ENCODE assay signal across 1 cellular context in genomic region chr18:48815581-48816324, GRCh38.
TF ChIP-seq lines count a peak whose summit lies in the region.

No MANE protein-coding gene starts in this region.

TF ChIP-seq in SK-N-SH, 30 proteins besides CTCF, POLR2A, EP300 and RAD21 (continued from another document):
- TF ChIP-seq REST (IDR thresholded peaks at IDR 0.05; ENCODE audit: low read depth, low read length) = no peak
